Comparison of ENCODE assay signal across 1 cellular context in the genomic region with DNA sequence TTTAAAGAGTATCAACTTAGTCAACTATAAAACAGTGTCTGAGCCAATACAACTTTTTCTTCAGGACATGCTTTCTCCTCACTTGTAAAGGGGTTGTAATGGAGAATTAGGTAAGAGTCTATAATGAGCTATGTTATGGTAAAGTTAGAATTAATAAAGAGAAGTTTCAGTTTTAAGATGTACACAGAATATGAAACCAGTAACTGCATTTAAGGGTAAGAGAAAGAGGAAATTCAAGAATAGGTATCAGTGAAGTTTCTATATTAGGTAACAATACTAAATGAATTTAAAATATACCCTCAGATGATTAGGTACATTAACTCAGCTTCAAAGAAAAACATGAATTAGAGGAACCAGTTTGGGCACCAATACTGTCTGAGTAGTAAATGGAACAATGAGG.
TF ChIP-seq lines count a peak whose summit lies in the region.

No MANE protein-coding gene starts in this region.

TF ChIP-seq in K562, 482 proteins besides CTCF, POLR2A, EP300 and RAD21 (continued from another document):
- TF ChIP-seq, protein P1, sequence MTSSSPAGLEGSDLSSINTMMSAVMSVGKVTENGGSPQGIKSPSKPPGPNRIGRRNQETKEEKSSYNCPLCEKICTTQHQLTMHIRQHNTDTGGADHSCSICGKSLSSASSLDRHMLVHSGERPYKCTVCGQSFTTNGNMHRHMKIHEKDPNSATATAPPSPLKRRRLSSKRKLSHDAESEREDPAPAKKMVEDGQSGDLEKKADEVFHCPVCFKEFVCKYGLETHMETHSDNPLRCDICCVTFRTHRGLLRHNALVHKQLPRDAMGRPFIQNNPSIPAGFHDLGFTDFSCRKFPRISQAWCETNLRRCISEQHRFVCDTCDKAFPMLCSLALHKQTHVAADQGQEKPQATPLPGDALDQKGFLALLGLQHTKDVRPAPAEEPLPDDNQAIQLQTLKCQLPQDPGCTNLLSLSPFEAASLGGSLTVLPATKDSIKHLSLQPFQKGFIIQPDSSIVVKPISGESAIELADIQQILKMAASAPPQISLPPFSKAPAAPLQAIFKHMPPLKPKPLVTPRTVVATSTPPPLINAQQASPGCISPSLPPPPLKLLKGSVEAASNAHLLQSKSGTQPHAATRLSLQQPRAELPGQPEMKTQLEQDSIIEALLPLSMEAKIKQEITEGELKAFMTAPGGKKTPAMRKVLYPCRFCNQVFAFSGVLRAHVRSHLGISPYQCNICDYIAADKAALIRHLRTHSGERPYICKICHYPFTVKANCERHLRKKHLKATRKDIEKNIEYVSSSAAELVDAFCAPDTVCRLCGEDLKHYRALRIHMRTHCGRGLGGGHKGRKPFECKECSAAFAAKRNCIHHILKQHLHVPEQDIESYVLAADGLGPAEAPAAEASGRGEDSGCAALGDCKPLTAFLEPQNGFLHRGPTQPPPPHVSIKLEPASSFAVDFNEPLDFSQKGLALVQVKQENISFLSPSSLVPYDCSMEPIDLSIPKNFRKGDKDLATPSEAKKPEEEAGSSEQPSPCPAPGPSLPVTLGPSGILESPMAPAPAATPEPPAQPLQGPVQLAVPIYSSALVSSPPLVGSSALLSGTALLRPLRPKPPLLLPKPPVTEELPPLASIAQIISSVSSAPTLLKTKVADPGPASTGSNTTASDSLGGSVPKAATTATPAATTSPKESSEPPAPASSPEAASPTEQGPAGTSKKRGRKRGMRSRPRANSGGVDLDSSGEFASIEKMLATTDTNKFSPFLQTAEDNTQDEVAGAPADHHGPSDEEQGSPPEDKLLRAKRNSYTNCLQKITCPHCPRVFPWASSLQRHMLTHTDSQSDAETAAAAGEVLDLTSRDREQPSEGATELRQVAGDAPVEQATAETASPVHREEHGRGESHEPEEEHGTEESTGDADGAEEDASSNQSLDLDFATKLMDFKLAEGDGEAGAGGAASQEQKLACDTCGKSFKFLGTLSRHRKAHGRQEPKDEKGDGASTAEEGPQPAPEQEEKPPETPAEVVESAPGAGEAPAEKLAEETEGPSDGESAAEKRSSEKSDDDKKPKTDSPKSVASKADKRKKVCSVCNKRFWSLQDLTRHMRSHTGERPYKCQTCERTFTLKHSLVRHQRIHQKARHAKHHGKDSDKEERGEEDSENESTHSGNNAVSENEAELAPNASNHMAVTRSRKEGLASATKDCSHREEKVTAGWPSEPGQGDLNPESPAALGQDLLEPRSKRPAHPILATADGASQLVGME (CRISPR knock-in tag; IDR thresholded peaks at IDR 0.05), result no peak
- TF ChIP-seq TEAD2 (tag; IDR thresholded peaks at IDR 0.05) (no peak), FOXJ2 (tag; IDR thresholded peaks at IDR 0.05) (no peak), ZZZ3 (IDR thresholded peaks at IDR 0.05) (no peak)
